Comparison of ENCODE assay signal across 8 cellular contexts in genomic region chr14:60721331-60722162, GRCh38. TPM values are rescaled to one million over a fixed set of nuclear protein-coding genes. Genes with fewer than 3 reads are reported as not detected.
A peak's percentile ranks its signal among the peaks of the same experiment; 100 is the strongest.
DNase-seq lines count a peak whose midpoint lies in the region; ATAC-seq and TF ChIP-seq lines count a peak whose summit lies in the region.

No MANE protein-coding gene starts in this region.

- ATAC-seq in omental fat pad (ENCODE audit: low FRiP score), result peak; percentile 65

- TF ChIP-seq CTCF in fibroblast of villous mesenchyme (IDR thresholded peaks at IDR 0.05; ENCODE audit: insufficient read depth, low read depth, low read length) (peak; percentile 37), omental fat pad (IDR thresholded peaks at IDR 0.05) (no peak)

- 2% methylated on average over 74 of the region's 74 CpGs for WGBS in urinary bladder

- peaks cover 1% of the 10 kb centered on the region for H3K36me3 ChIP-seq in urinary bladder (ENCODE audit: insufficient read depth)

- H3K9me3 Mint-ChIP-seq in activated T-helper 2 cell treated with anti-CD3 and anti-CD28 coated beads, Interferon-gamma antibody, Interleukin-2, Interleukin-4, amounts not matched to agents 10 μg/mL and 5 μg/mL and 100 μg/mL, durations not matched to agents 14 hours and 24 hours and 36 hours, result no peaks in the 10 kb centered on the region

- peaks cover 9% of the 10 kb centered on the region for H3K4me1 Mint-ChIP-seq in activated T-helper 2 cell treated with anti-CD3 and anti-CD28 coated beads, Interferon-gamma antibody, Interleukin-2, Interleukin-4, amounts not matched to agents 10 μg/mL and 5 μg/mL and 100 μg/mL, durations not matched to agents 14 hours and 24 hours and 36 hours (ENCODE audit: low read depth)

- H3K27me3 Mint-ChIP-seq in activated T-helper 2 cell treated with anti-CD3 and anti-CD28 coated beads, Interferon-gamma antibody, Interleukin-2, Interleukin-4, amounts not matched to agents 10 μg/mL and 5 μg/mL and 100 μg/mL, durations not matched to agents 14 hours and 24 hours and 36 hours (ENCODE audit: low read depth), result peaks cover 57% of the 10 kb centered on the region

- DNase-seq in NCI-H524 (lab: John Stamatoyannopoulos, UW) (peak; percentile 13 to 69), NCI-H524 treated with DMSO at 0.1 percent for 48 hours (lab: John Stamatoyannopoulos, UW) (no peak), NCI-H526 (lab: John Stamatoyannopoulos, UW) (peak; percentile 42 to 86), fibroblast of villous mesenchyme (ENCODE audit: low read depth) (peak; percentile 55), omental fat pad (ENCODE audit: low spot score) (peak; percentile 42), MV-4-11 (lab: John Stamatoyannopoulos, UW) (no peak)
- peak; percentile 18 for DNase-seq in activated T-helper 2 cell treated with anti-CD3 and anti-CD28 coated beads, Interferon-gamma antibody, Interleukin-2, Interleukin-4, amounts not matched to agents 10 μg/mL and 5 μg/mL and 100 μg/mL, durations not matched to agents 14 hours and 24 hours and 36 hours (ENCODE audit: low spot score)

- H3K36me3 Mint-ChIP-seq in activated T-helper 2 cell treated with anti-CD3 and anti-CD28 coated beads, Interferon-gamma antibody, Interleukin-2, Interleukin-4, amounts not matched to agents 10 μg/mL and 5 μg/mL and 100 μg/mL, durations not matched to agents 14 hours and 24 hours and 36 hours (ENCODE audit: low read depth), result no peaks in the 10 kb centered on the region

- H3K27ac Mint-ChIP-seq in activated T-helper 2 cell treated with anti-CD3 and anti-CD28 coated beads, Interferon-gamma antibody, Interleukin-2, Interleukin-4, amounts not matched to agents 10 μg/mL and 5 μg/mL and 100 μg/mL, durations not matched to agents 14 hours and 24 hours and 36 hours, result no peak overlapping the region

- no peak overlapping the region for H3K27ac ChIP-seq in urinary bladder (ENCODE audit: low read depth)

- no peaks in the 10 kb centered on the region for H3K4me1 ChIP-seq in urinary bladder (ENCODE audit: insufficient read depth)

- peak overlapping the region; percentile 80 for H3K4me3 Mint-ChIP-seq in activated T-helper 2 cell treated with anti-CD3 and anti-CD28 coated beads, Interferon-gamma antibody, Interleukin-2, Interleukin-4, amounts not matched to agents 10 μg/mL and 5 μg/mL and 100 μg/mL, durations not matched to agents 14 hours and 24 hours and 36 hours (ENCODE audit: low read depth)

- intact Hi-C loops in activated T-helper 2 cell treated with anti-CD3 and anti-CD28 coated beads, Interferon-gamma antibody, Interleukin-2, Interleukin-4, amounts not matched to agents 10 μg/mL and 5 μg/mL and 100 μg/mL, durations not matched to agents 14 hours and 24 hours and 36 hours (cut with micrococcal nuclease), result loop anchor here (5.0 to 10.0 kb wide), 4 partner anchors 64 to 533 kb away; no protein-coding TSS in a partner anchor

- H3K4me3 ChIP-seq in fibroblast of villous mesenchyme (ENCODE audit: low read depth, low read length) (peak overlapping the region; percentile 73), urinary bladder (ENCODE audit: low read depth, low read length) (peak overlapping the region; percentile 78)

RNA-seq across cellular contexts. Expression of gene SIX4, which starts 2.6 kb away (rescaled TPM):
- 1.1 and 1.3 TPM in 2 replicates for total RNA-seq in activated T-helper 2 cell treated with anti-CD3 and anti-CD28 coated beads, Interferon-gamma antibody, Interleukin-2, Interleukin-4, amounts not matched to agents 10 μg/mL and 5 μg/mL and 100 μg/mL, durations not matched to agents 14 hours and 24 hours and 36 hours
- total RNA-seq in fibroblast of villous mesenchyme (8.7 and 14.7 TPM in 2 replicates), omental fat pad (10 to 100 TPM in 1 of 4 donors, 1 to 10 TPM in 2, under 1 TPM in 1; 0.95 to 13.4 (median 3.0) TPM), urinary bladder (9.9 TPM)
- polyA plus RNA-seq in urinary bladder, result 0.56 TPM

RNA-seq across cellular contexts. Expression of gene MNAT1, which starts 13.0 kb away (rescaled TPM):
- total RNA-seq in activated T-helper 2 cell treated with anti-CD3 and anti-CD28 coated beads, Interferon-gamma antibody, Interleukin-2, Interleukin-4, amounts not matched to agents 10 μg/mL and 5 μg/mL and 100 μg/mL, durations not matched to agents 14 hours and 24 hours and 36 hours, result 56.2 and 57.5 TPM in 2 replicates
- total RNA-seq in fibroblast of villous mesenchyme, result 59.3 and 71.7 TPM in 2 replicates
- total RNA-seq in omental fat pad, result 10 to 100 TPM; 20.4 to 35.4 (median 31.3) TPM
- total RNA-seq in urinary bladder, result 109 TPM
- polyA plus RNA-seq in urinary bladder, result 24.6 TPM

Comparison
In these comparisons a context has a peak if more than half of its experiments do, and no peak if none do; other contexts are left out.
1. DNase-seq: peak in NCI-H524 (2 of 2), NCI-H526 (2 of 2), activated T-helper 2 cell treated with anti-CD3 and anti-CD28 coated beads, Interferon-gamma antibody, Interleukin-2, Interleukin-4, amounts not matched to agents 10 μg/mL and 5 μg/mL and 100 μg/mL, durations not matched to agents 14 hours and 24 hours and 36 hours (single experiment), fibroblast of villous mesenchyme (single experiment) and omental fat pad (single experiment); none in NCI-H524 treated with DMSO at 0.1 percent for 48 hours (single experiment) and MV-4-11 (single experiment).